29 cellular contexts compared by ENCODE assay signal in genomic region chr5:141947366-141947765, GRCh38. TPM values are rescaled to one million over a fixed set of nuclear protein-coding genes. Genes with fewer than 3 reads are reported as not detected.
DNase-seq lines count a peak whose midpoint lies in the region; ATAC-seq, FAIRE-seq and TF ChIP-seq lines count a peak whose summit lies in the region.
"Had no signal": no experiment of that assay in that cellular context is flagged by ENCODE, and none has a peak within 500 bp of the region (broad histone marks: within the 10 kb centered on the region; RNA-seq: fewer than 3 reads in every experiment).

No MANE protein-coding gene starts in this region.

- no peak overlapping the region for H4K8ac ChIP-seq in trophoblast cell (ENCODE audit: low read depth, low read length)

- H3K27ac Mint-ChIP-seq in endothelial cell (ENCODE audit: unreplicated experiment), result peak overlapping the region; percentile 72
- H3K27ac Mint-ChIP-seq: CD8-positive, alpha-beta T cell had no signal

- no peak for ATAC-seq in HepG2
- no peak for ATAC-seq in GM19035 (IDR thresholded peaks at IDR 0.05; ENCODE audit: unreplicated experiment)
- ATAC-seq: A549; CD8-positive, alpha-beta T cell; Panc1 had no signal

- no peaks in the 10 kb centered on the region for H3K9me3 Mint-ChIP-seq in endothelial cell (ENCODE audit: unreplicated experiment)
- H3K9me3 Mint-ChIP-seq: CD8-positive, alpha-beta T cell had no signal

- H3K79me2 ChIP-seq in HepG2 (ENCODE audit: insufficient read depth, low read length) (no peaks in the 10 kb centered on the region), trophoblast cell (ENCODE audit: control insufficient read depth, insufficient read depth, low read length, poor library complexity) (no peaks in the 10 kb centered on the region)

- TF ChIP-seq POLR2A in HepG2 (IDR thresholded peaks at IDR 0.05; ENCODE audit: insufficient read depth in 1 of 2, low read depth in 2 of 2, low read length in 2 of 2), result no peak

- no TSS peak for BruUV-seq in HepG2 (replicated peaks; lab: Mats Ljungman, UMichigan)

- no peak overlapping the region for H4K12ac ChIP-seq in trophoblast cell (ENCODE audit: low read depth, low read length)

- in situ Hi-C loops in HepG2 (cut with HindIII; ENCODE audit: extremely low pct_ligation_motif_present, low pct_unique_long_range_greater_than_20kb), result no loop called here

- WGBS in liver, result 79% methylated on average over 5 of the region's 5 CpGs
- 57% methylated on average over 5 of the region's 5 CpGs for WGBS in HepG2 (ENCODE audit: low lambda C conversion rate)
- WGBS in trophoblast cell (ENCODE audit: extremely low coverage, insufficient coverage, insufficient read length), result no CpG with 5 or more reads among the region's 5 CpGs

- H3K9me3 ChIP-seq in liver (ENCODE audit: control insufficient read depth in 4 of 4, low read length in 3 of 4) (no peaks in the 10 kb centered on the region), HepG2 (ENCODE audit: low read length) (no peaks in the 10 kb centered on the region), trophoblast cell (ENCODE audit: insufficient read depth, low read depth, low read length) (no peaks in the 10 kb centered on the region)
- H3K9me3 ChIP-seq: A549, Caco-2 had no signal

- no peaks in the 10 kb centered on the region for H4K20me1 ChIP-seq in HepG2 (ENCODE audit: insufficient read depth, low read length)

- H3K4me3 ChIP-seq in liver (ENCODE audit: low read depth in 1 of 3, low read length in 3 of 3) (no peak overlapping the region), HepG2 (replicated peaks in 1 of 3; ENCODE audit: insufficient read depth in 1 of 3, low read depth in 2 of 3, low read length in 3 of 3) (no peak overlapping the region), trophoblast cell (ENCODE audit: low read depth, low read length) (peak overlapping the region; percentile 23)
- H3K4me3 ChIP-seq: A549, SK-N-MC had no signal

- H3K4ac ChIP-seq in trophoblast cell (ENCODE audit: low read depth, low read length), result no peak overlapping the region

- H3K9ac ChIP-seq in liver (ENCODE audit: low read depth in 1 of 2, low read length in 2 of 2), result no peak overlapping the region
- no peak overlapping the region for H3K9ac ChIP-seq in HepG2 (ENCODE audit: insufficient read depth, low read depth, low read length)
- H3K9ac ChIP-seq in trophoblast cell (ENCODE audit: low read length), result peak overlapping the region; percentile 38

- H2AFZ ChIP-seq in HepG2 (ENCODE audit: low read length) (no peak overlapping the region), trophoblast cell (ENCODE audit: insufficient read depth, low read length, poor library complexity) (no peak overlapping the region)

- H3K27me3 Mint-ChIP-seq in endothelial cell (ENCODE audit: unreplicated experiment), result peaks cover 17% of the 10 kb centered on the region

- DNase-seq in HepG2 (ENCODE audit: low spot score) (no peak), endothelial cell (ENCODE audit: low spot score) (no peak), trophoblast cell (no peak), head of caudate nucleus (no peak), RWPE1 (ENCODE audit: low spot score) (no peak)
- DNase-seq: Caco-2; CD8-positive, alpha-beta T cell; DMS79 treated with DMSO at 0.1 percent for 48 hours; GF-D8; Karpas-422; MV-4-11; NCI-H1105; NCI-H1436 treated with DMSO at 0.1 percent for 48 hours; NCI-H187 treated with DMSO at 0.1 percent for 48 hours; NCI-H2107; NCI-H524; NCI-H774; SIG-M5 had no signal

- H3K18ac ChIP-seq in trophoblast cell (ENCODE audit: low read length), result no peak overlapping the region

- TF ChIP-seq RAD21 in liver (IDR thresholded peaks at IDR 0.05) (no peak), HepG2 (CRISPR knock-in tag; IDR thresholded peaks at IDR 0.05) (no peak)

- peaks cover 49% of the 10 kb centered on the region for H3K36me3 Mint-ChIP-seq in endothelial cell (ENCODE audit: low read depth, unreplicated experiment)
- H3K36me3 Mint-ChIP-seq: CD8-positive, alpha-beta T cell had no signal

- H3K4me1 ChIP-seq in liver (ENCODE audit: control insufficient read depth in 4 of 4, insufficient read depth in 4 of 4, low read length in 3 of 4), result peaks cover 0 to 5% (median 4%) of the 10 kb centered on the region in 4 donors
- peaks cover 12% of the 10 kb centered on the region for H3K4me1 ChIP-seq in HepG2 (ENCODE audit: insufficient read depth, low read length)
- no peaks in the 10 kb centered on the region for H3K4me1 ChIP-seq in trophoblast cell (ENCODE audit: control insufficient read depth in 1 of 2, insufficient read depth in 2 of 2, low read length in 2 of 2)
- H3K4me1 ChIP-seq: A549, Caco-2 had no signal

- peak overlapping the region; percentile 28 for H3K23ac ChIP-seq in trophoblast cell (ENCODE audit: low read length)

- H3K14ac ChIP-seq in trophoblast cell (ENCODE audit: low read length), result no peak overlapping the region

- peak overlapping the region; percentile 33 for H3K4me3 Mint-ChIP-seq in endothelial cell (ENCODE audit: unreplicated experiment)
- H3K4me3 Mint-ChIP-seq: CD8-positive, alpha-beta T cell had no signal

- POLR2A ChIA-PET in HepG2 (lab: Yijun Ruan, JAX), result no interaction called here
- POLR2A ChIA-PET in RWPE1 (lab: Yijun Ruan, JAX; ENCODE audit: low non-redundant PET), result no interaction called here

- intact Hi-C loops in HepG2 (cut with micrococcal nuclease; ENCODE audit: unreplicated experiment), result no loop called here
- intact Hi-C loops in head of caudate nucleus (cut with DNase I), result no loop called here

- no peak for TF ChIP-seq EP300 in HepG2 (IDR thresholded peaks at IDR 0.05; ENCODE audit: low read depth in 2 of 2, low read length in 2 of 2)
- TF ChIP-seq EP300 in HepG2 (CRISPR knock-in tag; IDR thresholded peaks at IDR 0.05; ENCODE audit: borderline replicate concordance), result no peak

- H3K4me2 ChIP-seq in HepG2 (ENCODE audit: low read depth, low read length) (no peak overlapping the region), trophoblast cell (ENCODE audit: low read length) (no peak overlapping the region)
- H3K4me2 ChIP-seq: A549 had no signal

- no peak overlapping the region for H2BK5ac ChIP-seq in trophoblast cell (ENCODE audit: low read depth, low read length, poor library complexity)

- H4K91ac ChIP-seq in trophoblast cell (ENCODE audit: low read depth, low read length), result no peak overlapping the region

- no peaks in the 10 kb centered on the region for H3K79me1 ChIP-seq in trophoblast cell (ENCODE audit: low read length)

- CTCF ChIA-PET in HepG2 (lab: Yijun Ruan, JAX; ENCODE audit: low intra/inter-chr PET ratio, low total read pairs), result no interaction called here
- CTCF ChIA-PET in RWPE1 (lab: Yijun Ruan, JAX), result interaction anchor here (0.6 to 1.8 kb wide), 4 partner anchors 14 to 323 kb away, joined by 4 to 8 read pairs (median 6); partner anchors contain the start of gene RNF14

- H2BK12ac ChIP-seq in trophoblast cell (ENCODE audit: low read length), result no peak overlapping the region

- peaks cover 82% of the 10 kb centered on the region for H3K4me1 Mint-ChIP-seq in endothelial cell (ENCODE audit: unreplicated experiment)

- no peak overlapping the region for H2BK120ac ChIP-seq in trophoblast cell (ENCODE audit: insufficient read depth, low read length, poor library complexity)

- no peaks in the 10 kb centered on the region for H3K36me3 ChIP-seq in liver (ENCODE audit: control insufficient read depth in 4 of 4, insufficient read depth in 3 of 4, low read depth in 1 of 4, low read length in 3 of 4)
- no peaks in the 10 kb centered on the region for H3K36me3 ChIP-seq in HepG2 (replicated peaks in 1 of 2; ENCODE audit: control insufficient read depth in 1 of 2, insufficient read depth in 2 of 2, low read length in 2 of 2)
- H3K36me3 ChIP-seq in trophoblast cell (ENCODE audit: control insufficient read depth in 1 of 2, insufficient read depth in 2 of 2, low read length in 2 of 2), result no peaks in the 10 kb centered on the region

- no peak overlapping the region for H2AK5ac ChIP-seq in trophoblast cell (ENCODE audit: low read length)

- H3K27ac ChIP-seq in liver (ENCODE audit: low read depth in 1 of 2, low read length in 2 of 2) (no peak overlapping the region), HepG2 (ENCODE audit: extremely low read length, insufficient read depth, low read length) (no peak overlapping the region), trophoblast cell (ENCODE audit: low read depth, low read length) (no peak overlapping the region), RWPE1 (no peak overlapping the region)
- H3K27ac ChIP-seq: A549, C4-2B, SK-N-MC had no signal

- H3K27me3 ChIP-seq in liver (ENCODE audit: control insufficient read depth in 4 of 4, insufficient read depth in 4 of 4, low read length in 3 of 4) (no peaks in the 10 kb centered on the region), HepG2 (ENCODE audit: control insufficient read depth in 1 of 2, insufficient read depth in 2 of 2, low read length in 2 of 2) (no peaks in the 10 kb centered on the region), trophoblast cell (ENCODE audit: insufficient read depth, low read length) (no peaks in the 10 kb centered on the region)

- no peak for TF ChIP-seq CTCF in liver (IDR thresholded peaks at IDR 0.05; ENCODE audit: low read depth, low read length, missing input control)
- TF ChIP-seq CTCF in HepG2 (CRISPR knock-in tag; IDR thresholded peaks at IDR 0.05), result no peak
- no peak for TF ChIP-seq CTCF in endothelial cell (IDR thresholded peaks at IDR 0.05; ENCODE audit: unreplicated experiment)
- TF ChIP-seq CTCF in RWPE1 (conservative IDR thresholded peaks at IDR 0.05; ENCODE audit: low read depth), result no peak

- no peak for FAIRE-seq in HepG2 (lab: Jason Lieb, UNC)
- FAIRE-seq: A549, GM12891, GM19239 had no signal

RNA-seq across cellular contexts. Expression of gene PCDH12, which starts 10.6 kb away (rescaled TPM):
- total RNA-seq in liver (1 to 10 TPM; 4.8 to 4.9 TPM), HepG2 (2016; rRNA removed; fragmentation: Illumina TruSeq; extraction: Trizol) (not detected in 2 replicates), endothelial cell (ENCODE audit: unreplicated experiment) (64.0 TPM)
- polyA plus RNA-seq in liver (1 to 10 TPM in 1 of 2 donors, under 1 TPM in 1; 0.74 to 2.7 TPM), HepG2 (2011; rRNA removed) (not detected in 2 replicates)
- total RNA-seq in HepG2 (2016; cell fraction: cytosol; rRNA removed; fragmentation: Illumina TruSeq; extraction: Trizol; ENCODE audit: low read depth), result not detected in 2 replicates
- total RNA-seq in HepG2 (2016; cell fraction: insoluble cytoplasmic fraction; rRNA removed; fragmentation: Illumina TruSeq; extraction: Trizol), result not detected in 2 replicates
- total RNA-seq in HepG2 (2016; cell fraction: membrane; rRNA removed; fragmentation: Illumina TruSeq; extraction: Trizol), result not detected in 2 replicates
- total RNA-seq in HepG2 (2016; cell fraction: nucleus; rRNA removed; fragmentation: Illumina TruSeq; extraction: Trizol), result not detected in 2 replicates
- not detected in 2 replicates for polyA plus RNA-seq in HepG2 (2011; cell fraction: cytosol; rRNA removed)
- polyA plus RNA-seq in HepG2 (2011; cell fraction: nucleus; rRNA removed), result not detected in 2 replicates
- 0.13 and 0.25 TPM in 2 replicates for polyA plus RNA-seq in HepG2 (2012)
- polyA plus RNA-seq in HepG2 (2016; cell fraction: cytosol; fragmentation: Illumina TruSeq; extraction: Trizol; ENCODE audit: low read depth), result not detected in 2 replicates
- polyA plus RNA-seq in HepG2 (2016; cell fraction: insoluble cytoplasmic fraction; fragmentation: Illumina TruSeq; extraction: Trizol; ENCODE audit: low read depth), result not detected in 2 replicates
- not detected in 2 replicates for polyA plus RNA-seq in HepG2 (2016; cell fraction: membrane; fragmentation: Illumina TruSeq; extraction: Trizol; ENCODE audit: low read depth)
- polyA plus RNA-seq in HepG2 (2016; cell fraction: nucleus; fragmentation: Illumina TruSeq; extraction: Trizol; ENCODE audit: insufficient read depth, low read depth), result not detected in 2 replicates
- 0.33 TPM in 1 of 2 replicates, not detected in the other for polyA minus RNA-seq in HepG2 (2011; rRNA and poly(A)+ RNA removed; ENCODE audit: low replicate concordance)
- polyA minus RNA-seq in HepG2 (2011; cell fraction: cytosol; rRNA and poly(A)+ RNA removed), result not detected in 2 replicates
- polyA minus RNA-seq in HepG2 (2011; cell fraction: nucleus; rRNA and poly(A)+ RNA removed), result not detected in 2 replicates
- 0.03 and 0.07 TPM in 2 replicates for polyA plus RNA-seq in trophoblast cell (2013)
- total RNA-seq: Caco-2; CD8-positive, alpha-beta T cell; H4; HT-29; M059J had no signal
- polyA plus RNA-seq: A549 had no signal

RNA-seq across cellular contexts. Expression of gene RNF14, which starts 21.5 kb away (rescaled TPM):
- 10 to 100 TPM; 35.5 to 50.6 TPM for total RNA-seq in liver
- 10 to 100 TPM; 22.9 to 29.5 TPM for polyA plus RNA-seq in liver
- 28.1 and 42.4 TPM in 2 replicates for total RNA-seq in HepG2 (2016; rRNA removed; fragmentation: Illumina TruSeq; extraction: Trizol)
- total RNA-seq in HepG2 (2016; cell fraction: cytosol; rRNA removed; fragmentation: Illumina TruSeq; extraction: Trizol; ENCODE audit: low read depth), result 7.6 TPM in 2 replicates
- 29.9 and 40.7 TPM in 2 replicates for total RNA-seq in HepG2 (2016; cell fraction: insoluble cytoplasmic fraction; rRNA removed; fragmentation: Illumina TruSeq; extraction: Trizol)
- 23.1 and 23.3 TPM in 2 replicates for total RNA-seq in HepG2 (2016; cell fraction: membrane; rRNA removed; fragmentation: Illumina TruSeq; extraction: Trizol)
- total RNA-seq in HepG2 (2016; cell fraction: nucleus; rRNA removed; fragmentation: Illumina TruSeq; extraction: Trizol), result 16.1 and 19.9 TPM in 2 replicates
- polyA plus RNA-seq in HepG2 (2011; rRNA removed), result 11.0 and 11.3 TPM in 2 replicates
- 6.2 and 9.3 TPM in 2 replicates for polyA plus RNA-seq in HepG2 (2011; cell fraction: cytosol; rRNA removed)
- polyA plus RNA-seq in HepG2 (2011; cell fraction: nucleus; rRNA removed), result 5.6 and 8.1 TPM in 2 replicates
- polyA plus RNA-seq in HepG2 (2012), result 13.0 and 15.4 TPM in 2 replicates
- polyA plus RNA-seq in HepG2 (2016; cell fraction: cytosol; fragmentation: Illumina TruSeq; extraction: Trizol; ENCODE audit: low read depth), result 5.0 and 7.5 TPM in 2 replicates
- 23.5 and 26.8 TPM in 2 replicates for polyA plus RNA-seq in HepG2 (2016; cell fraction: insoluble cytoplasmic fraction; fragmentation: Illumina TruSeq; extraction: Trizol; ENCODE audit: low read depth)
- 11.6 and 11.8 TPM in 2 replicates for polyA plus RNA-seq in HepG2 (2016; cell fraction: membrane; fragmentation: Illumina TruSeq; extraction: Trizol; ENCODE audit: low read depth)
- 9.6 and 13.2 TPM in 2 replicates for polyA plus RNA-seq in HepG2 (2016; cell fraction: nucleus; fragmentation: Illumina TruSeq; extraction: Trizol; ENCODE audit: insufficient read depth, low read depth)
- polyA minus RNA-seq in HepG2 (2011; rRNA and poly(A)+ RNA removed; ENCODE audit: low replicate concordance), result 16.9 and 18.8 TPM in 2 replicates
- 8.3 and 10.7 TPM in 2 replicates for polyA minus RNA-seq in HepG2 (2011; cell fraction: cytosol; rRNA and poly(A)+ RNA removed)
- polyA minus RNA-seq in HepG2 (2011; cell fraction: nucleus; rRNA and poly(A)+ RNA removed), result 10.7 and 13.6 TPM in 2 replicates
- total RNA-seq in endothelial cell (ENCODE audit: unreplicated experiment), result 51.6 TPM
- polyA plus RNA-seq in trophoblast cell (2013), result 40.5 and 44.8 TPM in 2 replicates

RNA-seq across cellular contexts. Expression of gene DELE1, which starts 23.7 kb away (rescaled TPM):
- 10 to 100 TPM; 33.6 to 49.0 TPM for total RNA-seq in liver
- 10 to 100 TPM; 23.2 to 47.1 TPM for polyA plus RNA-seq in liver
- 46.5 and 57.5 TPM in 2 replicates for total RNA-seq in HepG2 (2016; rRNA removed; fragmentation: Illumina TruSeq; extraction: Trizol)
- total RNA-seq in HepG2 (2016; cell fraction: cytosol; rRNA removed; fragmentation: Illumina TruSeq; extraction: Trizol; ENCODE audit: low read depth), result 7.7 and 8.6 TPM in 2 replicates
- 44.4 and 53.9 TPM in 2 replicates for total RNA-seq in HepG2 (2016; cell fraction: insoluble cytoplasmic fraction; rRNA removed; fragmentation: Illumina TruSeq; extraction: Trizol)
- 23.5 and 25.7 TPM in 2 replicates for total RNA-seq in HepG2 (2016; cell fraction: membrane; rRNA removed; fragmentation: Illumina TruSeq; extraction: Trizol)
- 61.2 and 73.5 TPM in 2 replicates for total RNA-seq in HepG2 (2016; cell fraction: nucleus; rRNA removed; fragmentation: Illumina TruSeq; extraction: Trizol)
- 90.3 and 97.1 TPM in 2 replicates for polyA plus RNA-seq in HepG2 (2011; rRNA removed)
- polyA plus RNA-seq in HepG2 (2011; cell fraction: cytosol; rRNA removed), result 44.7 and 66.5 TPM in 2 replicates
- polyA plus RNA-seq in HepG2 (2011; cell fraction: nucleus; rRNA removed), result 267 and 277 TPM in 2 replicates
- polyA plus RNA-seq in HepG2 (2012), result 44.3 and 49.8 TPM in 2 replicates
- polyA plus RNA-seq in HepG2 (2016; cell fraction: cytosol; fragmentation: Illumina TruSeq; extraction: Trizol; ENCODE audit: low read depth), result 8.6 and 10.7 TPM in 2 replicates
- 46.9 and 52.3 TPM in 2 replicates for polyA plus RNA-seq in HepG2 (2016; cell fraction: insoluble cytoplasmic fraction; fragmentation: Illumina TruSeq; extraction: Trizol; ENCODE audit: low read depth)
- 20.4 and 27.3 TPM in 2 replicates for polyA plus RNA-seq in HepG2 (2016; cell fraction: membrane; fragmentation: Illumina TruSeq; extraction: Trizol; ENCODE audit: low read depth)
- polyA plus RNA-seq in HepG2 (2016; cell fraction: nucleus; fragmentation: Illumina TruSeq; extraction: Trizol; ENCODE audit: insufficient read depth, low read depth), result 113 TPM in 2 replicates
- polyA minus RNA-seq in HepG2 (2011; rRNA and poly(A)+ RNA removed; ENCODE audit: low replicate concordance), result 120 and 133 TPM in 2 replicates
- polyA minus RNA-seq in HepG2 (2011; cell fraction: cytosol; rRNA and poly(A)+ RNA removed), result 27.7 and 33.0 TPM in 2 replicates
- polyA minus RNA-seq in HepG2 (2011; cell fraction: nucleus; rRNA and poly(A)+ RNA removed), result 76.1 and 82.6 TPM in 2 replicates
- total RNA-seq in endothelial cell (ENCODE audit: unreplicated experiment), result 115 TPM
- 20.0 and 20.3 TPM in 2 replicates for polyA plus RNA-seq in trophoblast cell (2013)

Comparison
In these comparisons a context has a peak if more than half of its experiments do, and no peak if none do; other contexts are left out.
1. RNA of gene PCDH12, which starts 10.6 kb away (total RNA-seq): 64.0 TPM in endothelial cell (single experiment); 4.8 to 4.9 TPM in liver and not detected in HepG2; every median in the first group is over 10 times any median in the second.